In the genomic region with DNA sequence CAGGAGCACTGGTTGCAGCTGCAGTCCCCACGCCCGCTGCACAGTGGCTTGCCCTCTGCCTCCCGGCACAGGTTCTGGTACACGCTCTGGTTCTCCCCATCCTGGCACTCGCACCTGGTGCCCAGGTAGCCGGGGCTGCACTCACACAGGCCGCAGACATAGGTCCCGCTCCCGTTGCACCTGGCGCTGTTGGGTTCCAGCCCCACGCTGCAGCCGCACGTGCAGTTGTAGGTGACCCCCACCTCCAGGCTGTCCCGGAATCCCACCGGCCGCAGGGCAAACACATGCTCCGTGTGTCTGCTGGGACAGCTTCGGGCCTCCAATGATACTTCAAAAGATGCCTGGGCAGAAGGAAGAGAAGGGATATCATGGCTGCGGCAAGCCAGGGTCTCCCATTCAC, we compare ENCODE assay signal across 30 cellular contexts.
"Had no signal": no experiment of that assay in that cellular context is flagged by ENCODE, and none has a peak within 500 bp of the region (broad histone marks: within the 10 kb centered on the region; RNA-seq: fewer than 3 reads in every experiment).

No MANE protein-coding gene starts in this region.

- H2AFZ ChIP-seq: neural progenitor cell had no signal

- H3K9me3 ChIP-seq: neutrophil, pancreas, psoas muscle, spleen, suprapubic skin, testis, tibial artery, transverse colon, upper lobe of right lung, uterus had no signal

- H3K27me3 ChIP-seq: neural progenitor cell, spleen, suprapubic skin, testis, tibial artery, transverse colon, upper lobe of right lung, uterus had no signal

- FAIRE-seq: pancreas had no signal

- H3K4me3 Mint-ChIP-seq: naive B cell; naive thymus-derived CD8-positive, alpha-beta T cell; natural killer cell treated with Interleukin-12 subunit alpha and Interleukin-12 subunit beta and Interleukin-15 and Interleukin-18, amount 100 ng/mL, for 72 hours; neural progenitor cell; stimulated activated memory B cell treated with anti-CD40 and anti-IgM and Interleukin-4, amounts not matched to agents 10 μg/mL and 1 μg/mL and 100 μg/mL, for 72 hours; stimulated activated naive CD8-positive, alpha-beta T cell treated with anti-CD3 and anti-CD28 coated beads, Interleukin-15, amount 100 ng/mL, for 72 hours; type B pancreatic cell had no signal

- DNase-seq: naive B cell; naive thymus-derived CD8-positive, alpha-beta T cell; nucleus accumbens; pancreas; psoas muscle; right cardiac atrium; spleen; stimulated activated CD4-positive, alpha-beta T cell treated with anti-CD3 and anti-CD28 coated beads, Interleukin-12 subunit alpha, Interleukin-12 subunit beta, amount 100 ng/mL, for 4 hours; stimulated activated CD4-positive, alpha-beta T cell treated with anti-CD3 and anti-CD28 coated beads, Interleukin-1b, Interleukin-23, amount 100 ng/mL, for 48 hours; stimulated activated CD4-positive, alpha-beta T cell treated with anti-CD3 and anti-CD28 coated beads, Interleukin-4, amount 100 ng/mL, for 1 hour; stimulated activated CD4-positive, alpha-beta T cell treated with anti-CD3 and anti-CD28 coated beads, Interleukin-4, amount 100 ng/mL, for 4 hours; stimulated activated CD8-positive, alpha-beta memory T cell treated with anti-CD3 and anti-CD28 coated beads, Interleukin-4, amount 100 ng/mL, for 48 hours; stimulated activated naive CD4-positive, alpha-beta T cell; stimulated activated naive CD8-positive, alpha-beta T cell treated with anti-CD3 and anti-CD28 coated beads, Interleukin-15, amount 100 ng/mL, for 72 hours; stimulated activated naive CD8-positive, alpha-beta T cell treated with anti-CD3 and anti-CD28 coated beads, Interleukin-15, Interleukin-2, amounts not matched to agents 100 U/mL and 50 U/mL, for 24 hours; testis; tibial artery; transverse colon; upper lobe of right lung; uterus had no signal

- H3K27me3 Mint-ChIP-seq: progenitor cell of endocrine pancreas, type B pancreatic cell had no signal

- H3K27ac Mint-ChIP-seq: naive B cell; naive thymus-derived CD8-positive, alpha-beta T cell; natural killer cell treated with Interleukin-12 subunit alpha and Interleukin-12 subunit beta and Interleukin-15 and Interleukin-18, amount 100 ng/mL, for 72 hours; progenitor cell of endocrine pancreas; stimulated activated memory B cell treated with anti-CD40 and anti-IgM and Interleukin-4, amounts not matched to agents 10 μg/mL and 1 μg/mL and 100 μg/mL, for 72 hours; type B pancreatic cell had no signal

- H3K36me3 ChIP-seq: neural progenitor cell, neutrophil, transverse colon, upper lobe of right lung, uterus had no signal

- H3K4me1 Mint-ChIP-seq: naive B cell; naive thymus-derived CD8-positive, alpha-beta T cell; stimulated activated memory B cell treated with anti-CD40 and anti-IgM and Interleukin-4, amounts not matched to agents 10 μg/mL and 1 μg/mL and 100 μg/mL, for 72 hours had no signal

- H3K4me2 ChIP-seq: neural progenitor cell, smooth muscle cell had no signal

- H3K9me3 Mint-ChIP-seq: naive B cell; naive thymus-derived CD8-positive, alpha-beta T cell; natural killer cell treated with Interleukin-12 subunit alpha and Interleukin-12 subunit beta and Interleukin-15 and Interleukin-18, amount 100 ng/mL, for 72 hours; neural progenitor cell; stimulated activated memory B cell treated with anti-CD40 and anti-IgM and Interleukin-4, amounts not matched to agents 10 μg/mL and 1 μg/mL and 100 μg/mL, for 72 hours; stimulated activated naive CD8-positive, alpha-beta T cell treated with anti-CD3 and anti-CD28 coated beads, Interleukin-15, amount 100 ng/mL, for 72 hours; type B pancreatic cell had no signal

- H3K4me3 ChIP-seq: neural progenitor cell, pancreas, psoas muscle, skin epidermis, smooth muscle cell, spleen, suprapubic skin, testis, tibial artery, transverse colon, upper lobe of right lung, uterus had no signal

- H3K36me3 Mint-ChIP-seq: naive B cell; naive thymus-derived CD8-positive, alpha-beta T cell; natural killer cell treated with Interleukin-12 subunit alpha and Interleukin-12 subunit beta and Interleukin-15 and Interleukin-18, amount 100 ng/mL, for 72 hours; stimulated activated memory B cell treated with anti-CD40 and anti-IgM and Interleukin-4, amounts not matched to agents 10 μg/mL and 1 μg/mL and 100 μg/mL, for 72 hours had no signal

- H3K9ac ChIP-seq: neural progenitor cell had no signal

- H3K27ac ChIP-seq: neural progenitor cell, neutrophil, pancreas, psoas muscle, spleen, suprapubic skin, testis, tibial artery, transverse colon, upper lobe of right lung, uterus had no signal

- ATAC-seq: naive thymus-derived CD8-positive, alpha-beta T cell; natural killer cell treated with Interleukin-12 subunit alpha and Interleukin-12 subunit beta and Interleukin-15 and Interleukin-18, amount 100 ng/mL, for 72 hours; pancreas; right cardiac atrium; sciatic nerve; stimulated activated memory B cell treated with anti-CD40 and anti-IgM and Interleukin-4, amounts not matched to agents 10 μg/mL and 1 μg/mL and 100 μg/mL, for 72 hours; stimulated activated naive CD8-positive, alpha-beta T cell treated with anti-CD3 and anti-CD28 coated beads, Interleukin-15, amount 100 ng/mL, for 72 hours; stimulated activated naive CD8-positive, alpha-beta T cell treated with anti-CD3 and anti-CD28 coated beads, Interleukin-15, Interleukin-2, amounts not matched to agents 100 U/mL and 50 U/mL, for 24 hours; upper lobe of right lung had no signal
